In genomic region chr1:156019946-156020292, GRCh38 we compare ENCODE assay signal across 10 cellular contexts. TPM values are rescaled to one million over a fixed set of nuclear protein-coding genes. Genes with fewer than 3 reads are reported as not detected.
DNase-seq lines count a peak whose midpoint lies in the region; ATAC-seq and TF ChIP-seq lines count a peak whose summit lies in the region.
"Had no signal": no experiment of that assay in that cellular context is flagged by ENCODE, and none has a peak within 500 bp of the region (broad histone marks: within the 10 kb centered on the region; RNA-seq: fewer than 3 reads in every experiment).

No MANE protein-coding gene starts in this region.

- H3K4me3 Mint-ChIP-seq in dendritic cell treated with granulocyte-macrophage colony-stimulating factor and Interleukin-4, amounts not matched to agents 40 ng/mL and 50 ng/mL, for 4 days: peak overlapping the region; percentile 97
- H3K4me3 Mint-ChIP-seq in natural killer cell: peak overlapping the region; percentile 80

- H3K27ac ChIP-seq in KOPT-K1 (ENCODE audit: low read depth, low read length, poor library complexity, severe bottlenecking): peak overlapping the region; percentile 63

- no peak for DNase-seq in BE2C
- no peak for DNase-seq in natural killer cell
- DNase-seq in mesenteric fat pad (ENCODE audit: low spot score): no peak
- no peak for DNase-seq in NCI-H2227 treated with DMSO at 0.1 percent for 48 hours (lab: John Stamatoyannopoulos, UW)
- DNase-seq in activated effector memory CD4-positive, alpha-beta T cell treated with Interleukin-2 at 50 U/mL for 16 hours: no peak
- DNase-seq: NCI-H510A treated with DMSO at 0.1 percent for 48 hours had no signal

- H3K36me3 Mint-ChIP-seq in dendritic cell treated with granulocyte-macrophage colony-stimulating factor and Interleukin-4, amounts not matched to agents 40 ng/mL and 50 ng/mL, for 4 days (ENCODE audit: low read depth): peaks cover 54% of the 10 kb centered on the region
- H3K36me3 Mint-ChIP-seq in natural killer cell: no peaks in the 10 kb centered on the region

- no peaks in the 10 kb centered on the region for H3K9me3 Mint-ChIP-seq in dendritic cell treated with granulocyte-macrophage colony-stimulating factor and Interleukin-4, amounts not matched to agents 40 ng/mL and 50 ng/mL, for 4 days
- no peaks in the 10 kb centered on the region for H3K9me3 Mint-ChIP-seq in natural killer cell

- no peaks in the 10 kb centered on the region for H3K9me3 ChIP-seq in BE2C
- H3K9me3 ChIP-seq in KOPT-K1 (ENCODE audit: insufficient read depth, low read length, poor library complexity, severe bottlenecking): no peaks in the 10 kb centered on the region

- peaks cover 43% of the 10 kb centered on the region for H3K36me3 ChIP-seq in BE2C
- peaks cover 47% of the 10 kb centered on the region for H3K36me3 ChIP-seq in KOPT-K1 (ENCODE audit: insufficient read depth, low read length)

- peaks cover 18% of the 10 kb centered on the region for H3K27me3 Mint-ChIP-seq in dendritic cell treated with granulocyte-macrophage colony-stimulating factor and Interleukin-4, amounts not matched to agents 40 ng/mL and 50 ng/mL, for 4 days
- peaks cover 2% of the 10 kb centered on the region in 2 donors for H3K27me3 Mint-ChIP-seq in natural killer cell (ENCODE audit: low read depth in 2 of 2)

- no peak for ATAC-seq in natural killer cell
- ATAC-seq in GM21786 (IDR thresholded peaks at IDR 0.05; ENCODE audit: unreplicated experiment): no peak

- peaks cover 27% of the 10 kb centered on the region for H3K4me1 Mint-ChIP-seq in dendritic cell treated with granulocyte-macrophage colony-stimulating factor and Interleukin-4, amounts not matched to agents 40 ng/mL and 50 ng/mL, for 4 days (ENCODE audit: low read depth)
- H3K4me1 Mint-ChIP-seq in natural killer cell: peaks cover 17 to 21% of the 10 kb centered on the region in 2 donors

- H3K4me3 ChIP-seq in BE2C (ENCODE audit: low read depth, low read length): peak overlapping the region; percentile 92

- TF ChIP-seq CTCF in BE2C (IDR thresholded peaks at IDR 0.05; ENCODE audit: low read depth, low read length) (no peak), natural killer cell (IDR thresholded peaks at IDR 0.05) (no peak)

- no peaks in the 10 kb centered on the region for H3K27me3 ChIP-seq in BE2C

- no peaks in the 10 kb centered on the region for H3K4me1 ChIP-seq in BE2C

- peak overlapping the region; percentile 94 for H3K27ac Mint-ChIP-seq in dendritic cell treated with granulocyte-macrophage colony-stimulating factor and Interleukin-4, amounts not matched to agents 40 ng/mL and 50 ng/mL, for 4 days
- peak overlapping the region; percentile 76 to 92 for H3K27ac Mint-ChIP-seq in natural killer cell

- intact Hi-C loops in dendritic cell treated with granulocyte-macrophage colony-stimulating factor and Interleukin-4, amounts not matched to agents 40 ng/mL and 50 ng/mL, for 4 days (cut with micrococcal nuclease): loop anchor here (1.0 kb wide), 1 partner anchor 34 kb away; the partner anchor contains the start of gene LAMTOR2
- intact Hi-C loops in natural killer cell (cut with micrococcal nuclease): no loop called here

RNA-seq across cellular contexts. Expression of gene SSR2, which starts 0.8 kb away (rescaled TPM):
- polyA plus RNA-seq in BE2C (2012; ENCODE audit: insufficient read depth, insufficient read length, low read depth): 528 TPM
- total RNA-seq in natural killer cell (100 to 1,000 TPM; 209 to 215 (median 211) TPM), mesenteric fat pad (179 TPM)

RNA-seq across cellular contexts. Expression of gene UBQLN4, which starts 33.7 kb away (rescaled TPM):
- polyA plus RNA-seq in BE2C (2012; ENCODE audit: insufficient read depth, insufficient read length, low read depth): 49.7 TPM
- 10 to 100 TPM; 14.4 to 23.5 (median 23.5) TPM for total RNA-seq in natural killer cell
- 30.0 TPM for total RNA-seq in mesenteric fat pad

RNA-seq across cellular contexts. Expression of gene LAMTOR2, which starts 34.7 kb away (rescaled TPM):
- 192 TPM for polyA plus RNA-seq in BE2C (2012; ENCODE audit: insufficient read depth, insufficient read length, low read depth)
- total RNA-seq in natural killer cell: 10 to 100 TPM; 23.5 to 26.1 (median 24.6) TPM
- total RNA-seq in mesenteric fat pad: 65.5 TPM

RNA-seq across cellular contexts. Expression of gene RAB25, which starts 41.0 kb away (rescaled TPM):
- 0.62 TPM for polyA plus RNA-seq in BE2C (2012; ENCODE audit: insufficient read depth, insufficient read length, low read depth)
- total RNA-seq in natural killer cell (under 1 TPM in 1 of 3 donors, not detected in 2; 0.82 TPM), mesenteric fat pad (not detected)
- total RNA-seq: frontal cortex had no signal

RNA-seq across cellular contexts. Expression of gene ARHGEF2, which starts 41.6 kb away (rescaled TPM):
- 293 TPM for polyA plus RNA-seq in BE2C (2012; ENCODE audit: insufficient read depth, insufficient read length, low read depth)
- 100 to 1,000 TPM; 143 to 200 (median 147) TPM for total RNA-seq in natural killer cell
- 150 TPM for total RNA-seq in mesenteric fat pad
